ENCODE assay signal across 9 cellular contexts in genomic region chr3:172846103-172846561, GRCh38.
DNase-seq lines count a peak whose midpoint lies in the region; ATAC-seq and TF ChIP-seq lines count a peak whose summit lies in the region.
"Had no signal": no experiment of that assay in that cellular context is flagged by ENCODE, and none has a peak within 500 bp of the region (broad histone marks: within the 10 kb centered on the region; RNA-seq: fewer than 3 reads in every experiment).

No MANE protein-coding gene starts in this region.

- H3K36me3 ChIP-seq in neuronal stem cell (replicated peaks in 1 of 2; ENCODE audit: control insufficient read depth in 2 of 2, insufficient read depth in 2 of 2, low read length in 2 of 2) (no peaks in the 10 kb centered on the region), SK-N-SH (replicated peaks in 1 of 2; ENCODE audit: control insufficient read depth in 1 of 2, insufficient read depth in 2 of 2, low read length in 1 of 2) (no peaks in the 10 kb centered on the region)

- H3K27ac ChIP-seq in neuronal stem cell (replicated peaks; ENCODE audit: low read length) (peak overlapping the region; percentile 57), SK-N-SH (ENCODE audit: low read depth in 2 of 2, low read length in 1 of 2) (no peak overlapping the region)

- no peak overlapping the region for H3K18ac ChIP-seq in neuronal stem cell (ENCODE audit: low read length)

- H3K23ac ChIP-seq in neuronal stem cell (ENCODE audit: low read depth, low read length, poor library complexity) = no peak overlapping the region

- no peak for TF ChIP-seq EP300 in SK-N-SH (IDR thresholded peaks at IDR 0.05; ENCODE audit: borderline replicate concordance in 1 of 2, low read depth in 1 of 2, low read length in 1 of 2)

- H3K9ac ChIP-seq in neuronal stem cell (ENCODE audit: low read depth, low read length, poor library complexity) (no peak overlapping the region), SK-N-SH (no peak overlapping the region)

- H3K4me1 ChIP-seq in neuronal stem cell (ENCODE audit: control insufficient read depth in 2 of 2, insufficient read depth in 1 of 2, low read depth in 1 of 2, low read length in 2 of 2) (peaks cover 4 to 13% of the 10 kb centered on the region in 2 donors), SK-N-SH (ENCODE audit: control insufficient read depth in 1 of 2, insufficient read depth in 2 of 2, low read depth in 1 of 2, low read length in 1 of 2) (no peaks in the 10 kb centered on the region; a peak in 1 of 4 replicates)

- no CpG with 5 or more reads among the region's 4 CpGs for WGBS in neuronal stem cell (ENCODE audit: extremely low coverage in 2 of 2, insufficient read length in 2 of 2, insufficient replicate concordance in 1 of 2), 2 donors
- WGBS in SK-N-SH (ENCODE audit: low lambda C conversion rate) = 69% methylated on average over 4 of the region's 4 CpGs

- DNase-seq in NK-92 treated with Interleukin-12 subunit alpha and Interleukin-12 subunit beta, amount 100 ng/mL, for 24 hours (lab: John Stamatoyannopoulos, UW) = peak; percentile 25
- DNase-seq in NK-92 (lab: John Stamatoyannopoulos, UW; ENCODE audit: unreplicated experiment) = no peak
- DNase-seq in NOMO-1 treated with dmso at 0.1 percent for 144 hours (lab: John Stamatoyannopoulos, UW; ENCODE audit: unreplicated experiment) = peak; percentile 21
- DNase-seq in neuronal stem cell (ENCODE audit: low spot score) = no peak
- DNase-seq in SK-N-SH = no peak
- no peak for DNase-seq in omental fat pad (ENCODE audit: low spot score)
- no peak for DNase-seq in activated CD8-positive, alpha-beta memory T cell treated with anti-CD3 and anti-CD28 coated beads, Interleukin-2, amount 50 U/mL, for 4 hours
- DNase-seq: NCI-H1048 had no signal

- peaks cover 3 to 11% of the 10 kb centered on the region in 2 donors for H3K9me3 ChIP-seq in neuronal stem cell (replicated peaks in 1 of 2; ENCODE audit: control insufficient read depth in 2 of 2, insufficient read depth in 1 of 2, low read depth in 1 of 2, low read length in 2 of 2)
- no peaks in the 10 kb centered on the region for H3K9me3 ChIP-seq in SK-N-SH

- H3K4ac ChIP-seq in neuronal stem cell (ENCODE audit: low read length) = no peak overlapping the region

- TF ChIP-seq RAD21 in SK-N-SH (IDR thresholded peaks at IDR 0.05; ENCODE audit: low read length) = no peak

- no peak overlapping the region for H2BK5ac ChIP-seq in neuronal stem cell (ENCODE audit: low read length)

- H3K14ac ChIP-seq in neuronal stem cell (ENCODE audit: low read length) = no peak overlapping the region

- TF ChIP-seq CTCF in SK-N-SH (IDR thresholded peaks at IDR 0.05) (no peak), omental fat pad (IDR thresholded peaks at IDR 0.05) (no peak)

- H2BK15ac ChIP-seq in neuronal stem cell (ENCODE audit: low read length) = no peak overlapping the region

- H3K27me3 ChIP-seq in neuronal stem cell (ENCODE audit: control insufficient read depth in 3 of 3, insufficient read depth in 3 of 3, low read depth in 1 of 3, low read length in 3 of 3) = no peaks in the 10 kb centered on the region
- H3K27me3 ChIP-seq in SK-N-SH (ENCODE audit: insufficient read depth) = no peaks in the 10 kb centered on the region

- H2AK5ac ChIP-seq in neuronal stem cell (ENCODE audit: low read depth, low read length) = no peak overlapping the region

- no peaks in the 10 kb centered on the region for H3F3A ChIP-seq in SK-N-SH (replicated peaks; ENCODE audit: insufficient read depth)

- no peak overlapping the region for H4K91ac ChIP-seq in neuronal stem cell (ENCODE audit: low read depth, low read length, poor library complexity)

- H3K79me2 ChIP-seq in SK-N-SH (ENCODE audit: insufficient read depth) = no peaks in the 10 kb centered on the region

- POLR2A ChIA-PET in SK-N-SH (lab: Yijun Ruan, JAX) = no interaction called here

- no peak overlapping the region for H3K4me2 ChIP-seq in neuronal stem cell (ENCODE audit: insufficient read depth, low read length, poor library complexity, severe bottlenecking)
- no peak overlapping the region for H3K4me2 ChIP-seq in SK-N-SH

- CTCF ChIA-PET in SK-N-SH (lab: Yijun Ruan, JAX) = interaction anchor here (1.0 to 1.3 kb wide), 4 partner anchors 10 to 115 kb away, joined by 3 to 4 read pairs (median 4); no protein-coding TSS in a partner anchor

- H4K8ac ChIP-seq in neuronal stem cell (ENCODE audit: low read depth, low read length) = no peak overlapping the region

- H2AFZ ChIP-seq in neuronal stem cell (ENCODE audit: low read length) = peak overlapping the region; percentile 80
- no peak overlapping the region for H2AFZ ChIP-seq in SK-N-SH (ENCODE audit: low read depth)

- H3K4me3 ChIP-seq in neuronal stem cell (ENCODE audit: low read length in 2 of 2) = peak overlapping the region in 1 of 2 donors; percentile 4
- H3K4me3 ChIP-seq in SK-N-SH (ENCODE audit: low read depth in 2 of 2, low read length in 1 of 2) = no peak overlapping the region

- no peaks in the 10 kb centered on the region for H3K9me2 ChIP-seq in SK-N-SH

- H2BK12ac ChIP-seq in neuronal stem cell (ENCODE audit: low read length) = no peak overlapping the region

- no peaks in the 10 kb centered on the region for H3K79me1 ChIP-seq in neuronal stem cell (ENCODE audit: low read depth, low read length)

- ATAC-seq in HG02938 (IDR thresholded peaks at IDR 0.05; ENCODE audit: unreplicated experiment) = peak; percentile 66
- no peak for ATAC-seq in omental fat pad (ENCODE audit: low FRiP score)

- no peaks in the 10 kb centered on the region for H4K20me1 ChIP-seq in SK-N-SH (ENCODE audit: insufficient read depth)

- no peak overlapping the region for H2BK120ac ChIP-seq in neuronal stem cell (ENCODE audit: low read depth, low read length)

TF ChIP-seq in SK-N-SH, 30 proteins besides CTCF, POLR2A, EP300 and RAD21:
- TF ChIP-seq GATA2 (CRISPR knock-in tag; IDR thresholded peaks at IDR 0.05) (no peak), MEF2A (IDR thresholded peaks at IDR 0.05; ENCODE audit: borderline replicate concordance, low read depth) (no peak), RXRA (IDR thresholded peaks at IDR 0.05; ENCODE audit: borderline replicate concordance, low read depth) (no peak), NFIC (IDR thresholded peaks at IDR 0.05; ENCODE audit: borderline replicate concordance) (no peak)

Comparison
In these comparisons a context has a peak if more than half of its experiments do, and no peak if none do; other contexts are left out.
1. DNase-seq: peak in NK-92 treated with Interleukin-12 subunit alpha and Interleukin-12 subunit beta, amount 100 ng/mL, for 24 hours (single experiment) and NOMO-1 treated with dmso at 0.1 percent for 144 hours (single experiment); none in NK-92 (single experiment), neuronal stem cell (single experiment), SK-N-SH (single experiment), omental fat pad (single experiment) and activated CD8-positive, alpha-beta memory T cell treated with anti-CD3 and anti-CD28 coated beads, Interleukin-2, amount 50 U/mL, for 4 hours (single experiment).